In genomic region chr5:150317048-150318003, GRCh38 we compare ENCODE assay signal across 8 cellular contexts. TPM values are rescaled to one million over a fixed set of nuclear protein-coding genes. Genes with fewer than 3 reads are reported as not detected.
A peak's percentile ranks its signal among the peaks of the same experiment; 100 is the strongest.
DNase-seq lines count a peak whose midpoint lies in the region; ATAC-seq, FAIRE-seq and TF ChIP-seq lines count a peak whose summit lies in the region.

No MANE protein-coding gene starts in this region.

- no peaks in the 10 kb centered on the region for H3K36me3 Mint-ChIP-seq in activated T-cell treated with anti-CD3 and anti-CD28 coated beads, Interleukin-2, amount 50 U/mL, for 72 hours (ENCODE audit: insufficient read depth in 2 of 2)

- peaks cover 6% of the 10 kb centered on the region for H3K4me1 Mint-ChIP-seq in activated T-cell treated with anti-CD3 and anti-CD28 coated beads, Interleukin-2, amount 50 U/mL, for 72 hours (ENCODE audit: low read depth)

- H3K4me1 ChIP-seq in kidney (ENCODE audit: control insufficient read depth in 1 of 2, insufficient read depth in 1 of 2, low read depth in 1 of 2, low read length in 2 of 2) (peaks cover 5% of the 10 kb centered on the region in 2 donors), colonic mucosa (no peaks in the 10 kb centered on the region)

- no peak overlapping the region for H3K27ac ChIP-seq in kidney (ENCODE audit: low read depth in 2 of 2, low read length in 2 of 2)
- no peak overlapping the region for H3K27ac ChIP-seq in colonic mucosa

- H3K27me3 Mint-ChIP-seq in activated T-cell treated with anti-CD3 and anti-CD28 coated beads, Interleukin-2, amount 50 U/mL, for 72 hours (ENCODE audit: low read depth): peaks cover 4% of the 10 kb centered on the region

- peak; percentile 74 to 85 for ATAC-seq in activated T-cell treated with anti-CD3 and anti-CD28 coated beads, Interleukin-2, amount 50 U/mL, for 72 hours (replicated peaks in 1 of 2)
- ATAC-seq in left colon: no peak
- no peak for ATAC-seq in GM19463 (IDR thresholded peaks at IDR 0.05; ENCODE audit: unreplicated experiment)

- H3K36me3 ChIP-seq in kidney (ENCODE audit: control insufficient read depth in 1 of 2, insufficient read depth in 2 of 2, low read length in 2 of 2) (no peaks in the 10 kb centered on the region), colonic mucosa (no peaks in the 10 kb centered on the region)

- H3K9me3 Mint-ChIP-seq in activated T-cell treated with anti-CD3 and anti-CD28 coated beads, Interleukin-2, amount 50 U/mL, for 72 hours: peaks cover 0 to 2% of the 10 kb centered on the region in 2 donors

- no peak overlapping the region for H3K4me3 Mint-ChIP-seq in activated T-cell treated with anti-CD3 and anti-CD28 coated beads, Interleukin-2, amount 50 U/mL, for 72 hours

- peak; percentile 35 for DNase-seq in stimulated activated CD4-positive, alpha-beta T cell treated with anti-CD3 and anti-CD28 coated beads, Interleukin-1b, Interleukin-23, amount 100 ng/mL, for 48 hours
- DNase-seq in stimulated activated CD4-positive, alpha-beta T cell treated with anti-CD3 and anti-CD28 coated beads, Interleukin-2, amount 100 ng/mL, for 24 hours: no peak
- DNase-seq in activated T-cell treated with anti-CD3 and anti-CD28 coated beads, Interleukin-2, amount 50 U/mL, for 72 hours: peak; percentile 6 to 19
- DNase-seq in kidney (peak; percentile 83), colonic mucosa (no peak), D721Med (ENCODE audit: insufficient read length, low spot score) (no peak), left colon (no peak)

- intact Hi-C loops in kidney (cut with DNase I): no loop called here
- intact Hi-C loops in colonic mucosa (cut with DNase I): no loop called here
- intact Hi-C loops in left colon (cut with DNase I, micrococcal nuclease): no loop called here

- H3K4me3 ChIP-seq in kidney (ENCODE audit: low read length in 2 of 2): no peak overlapping the region
- no peak overlapping the region for H3K4me3 ChIP-seq in colonic mucosa

- FAIRE-seq in kidney (lab: Jason Lieb, UNC): no peak
- FAIRE-seq in D721Med (lab: Jason Lieb, UNC): no peak

- no peaks in the 10 kb centered on the region for H3K27me3 ChIP-seq in colonic mucosa

- H3K9ac ChIP-seq in kidney (ENCODE audit: low read length in 2 of 2): no peak overlapping the region
- no peak overlapping the region for H3K9ac ChIP-seq in colonic mucosa (ENCODE audit: low read depth in 2 of 2, low read length in 2 of 2)

- no peak for TF ChIP-seq CTCF in kidney (IDR thresholded peaks at IDR 0.05; ENCODE audit: borderline replicate concordance, extremely low read depth, insufficient read depth)
- no peak for TF ChIP-seq CTCF in colonic mucosa (IDR thresholded peaks at IDR 0.05)
- no peak for TF ChIP-seq CTCF in D721Med (IDR thresholded peaks at IDR 0.05; ENCODE audit: insufficient read depth, missing control alignments)

- H3K9me3 ChIP-seq in kidney (ENCODE audit: control insufficient read depth in 1 of 2, low read length in 2 of 2) (no peaks in the 10 kb centered on the region), colonic mucosa (no peaks in the 10 kb centered on the region)

- H3K27ac Mint-ChIP-seq in activated T-cell treated with anti-CD3 and anti-CD28 coated beads, Interleukin-2, amount 50 U/mL, for 72 hours: no peak overlapping the region

RNA-seq across cellular contexts. Expression of gene ARSI, which starts 14.6 kb away (rescaled TPM):
- total RNA-seq in activated T-cell treated with anti-CD3 and anti-CD28 coated beads, Interleukin-2, amount 50 U/mL, for 72 hours: not detected
- total RNA-seq in kidney: 0.57 TPM
- polyA plus RNA-seq in kidney (ENCODE audit: insufficient read depth, low read depth, low replicate concordance): 1.1 TPM
- total RNA-seq in colonic mucosa: under 1 TPM; 0.17 to 0.69 TPM
- total RNA-seq in left colon: under 1 TPM; 0.27 to 0.64 TPM

RNA-seq across cellular contexts. Expression of gene CAMK2A, which starts 27.8 kb away (rescaled TPM):
- not detected for total RNA-seq in activated T-cell treated with anti-CD3 and anti-CD28 coated beads, Interleukin-2, amount 50 U/mL, for 72 hours
- 0.28 TPM for total RNA-seq in kidney
- polyA plus RNA-seq in kidney (ENCODE audit: insufficient read depth, low read depth, low replicate concordance): 0.90 TPM
- total RNA-seq in colonic mucosa: under 1 TPM; 0.05 to 0.61 TPM
- under 1 TPM; 0.17 to 0.21 TPM for total RNA-seq in left colon

RNA-seq across cellular contexts. Expression of gene TCOF1, which starts 40.2 kb away (rescaled TPM):
- 10 to 100 TPM; 55.5 to 62.3 TPM for total RNA-seq in activated T-cell treated with anti-CD3 and anti-CD28 coated beads, Interleukin-2, amount 50 U/mL, for 72 hours
- total RNA-seq in kidney: 23.5 TPM
- polyA plus RNA-seq in kidney (ENCODE audit: insufficient read depth, low read depth, low replicate concordance): 12.2 TPM
- 10 to 100 TPM; 17.3 to 68.5 TPM for total RNA-seq in colonic mucosa
- total RNA-seq in left colon: 10 to 100 TPM; 14.6 to 21.7 TPM

Comparison
In these comparisons a context has a peak if more than half of its experiments do, and no peak if none do; other contexts are left out.
1. DNase-seq: peak in stimulated activated CD4-positive, alpha-beta T cell treated with anti-CD3 and anti-CD28 coated beads, Interleukin-1b, Interleukin-23, amount 100 ng/mL, for 48 hours (single experiment), activated T-cell treated with anti-CD3 and anti-CD28 coated beads, Interleukin-2, amount 50 U/mL, for 72 hours (2 of 2) and kidney (single experiment); none in stimulated activated CD4-positive, alpha-beta T cell treated with anti-CD3 and anti-CD28 coated beads, Interleukin-2, amount 100 ng/mL, for 24 hours (0 of 2), colonic mucosa (single experiment), D721Med (single experiment) and left colon (0 of 2).
2. ATAC-seq: peak in activated T-cell treated with anti-CD3 and anti-CD28 coated beads, Interleukin-2, amount 50 U/mL, for 72 hours (2 of 2); none in left colon (single experiment) and GM19463 (single experiment).